In genomic region chr3:23170306-23170705, GRCh38 we compare ENCODE assay signal across 1 cellular context.
TF ChIP-seq lines count a peak whose summit lies in the region.

No MANE protein-coding gene starts in this region.

TF ChIP-seq in GM12878, 131 proteins besides CTCF, POLR2A, EP300 and RAD21 (continued from another document):
- TF ChIP-seq SIN3A (IDR thresholded peaks at IDR 0.05; ENCODE audit: low read depth, low read length), result no peak
- no peak for TF ChIP-seq ZNF622 (IDR thresholded peaks at IDR 0.05)
- TF ChIP-seq SMAD1 (IDR thresholded peaks at IDR 0.05; ENCODE audit: low read depth, partially characterized antibody), result no peak
TF ChIP-seq in GM12878: peak in this region for 0.
